ENCODE assay signal across 6 cellular contexts in the genomic region with DNA sequence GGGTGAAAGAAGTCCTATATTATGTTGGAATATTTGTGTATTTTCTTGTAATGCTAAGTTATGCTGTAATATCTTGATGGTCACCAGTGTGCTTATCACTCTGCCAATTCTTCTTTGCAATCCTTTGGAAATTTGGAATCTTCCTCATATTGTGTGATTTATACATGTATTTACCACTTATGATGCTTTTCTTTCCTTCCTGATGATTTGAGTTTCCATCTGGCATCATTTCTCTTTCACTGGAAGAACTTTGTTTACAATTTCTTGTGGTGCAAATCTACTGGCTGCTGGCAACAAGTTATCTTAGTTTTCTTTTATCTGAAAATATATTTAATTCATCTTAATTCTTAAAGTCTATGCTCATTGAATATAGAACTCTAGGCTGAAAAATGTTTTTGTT. TPM values are rescaled to one million over a fixed set of nuclear protein-coding genes. Genes with fewer than 3 reads are reported as not detected.
"Had no signal": no experiment of that assay in that cellular context is flagged by ENCODE, and none has a peak within 500 bp of the region (broad histone marks: within the 10 kb centered on the region; RNA-seq: fewer than 3 reads in every experiment).

No MANE protein-coding gene starts in this region.

- H3K4me3 ChIP-seq: GM23338 had no signal

- DNase-seq: H9, HCEC 1CT, IMR-90 had no signal

- H3K4me1 Mint-ChIP-seq: GM23338, H9 had no signal

- ATAC-seq: GM23338 had no signal

- H3K9me3 Mint-ChIP-seq: GM23338, H9 had no signal

- H3K4me3 Mint-ChIP-seq: GM23338, H9 had no signal

- H3K27ac Mint-ChIP-seq: GM23338, H9 had no signal

RNA-seq across cellular contexts. Expression of a gene that starts 46.9 kb away (rescaled TPM):
- total RNA-seq: H1, H9, HT-29, IMR-90 had no signal
- polyA plus RNA-seq: H1, IMR-90 had no signal
